Comparison of ENCODE assay signal across 15 cellular contexts in the genomic region with DNA sequence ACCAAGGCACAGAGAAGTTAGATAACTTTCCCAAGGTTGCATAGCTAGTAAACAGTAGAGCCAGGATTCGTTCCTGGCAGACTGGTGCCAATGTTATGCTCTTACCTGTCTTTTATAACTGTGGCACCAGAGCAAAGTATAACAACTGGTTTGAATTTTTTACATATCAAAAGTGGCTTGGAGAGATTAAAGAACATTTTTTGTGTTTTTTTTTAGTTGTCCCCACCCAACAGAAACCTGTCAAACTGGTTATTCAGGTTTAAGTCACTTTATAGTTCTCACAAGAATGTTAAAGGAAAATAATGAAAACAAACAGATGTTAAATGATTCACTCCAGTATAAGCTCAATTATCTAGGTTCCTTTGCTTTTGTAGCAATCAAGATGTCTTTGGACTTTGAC. TPM values are rescaled to one million over a fixed set of nuclear protein-coding genes. Genes with fewer than 3 reads are reported as not detected.
DNase-seq lines count a peak whose midpoint lies in the region; TF ChIP-seq lines count a peak whose summit lies in the region.
"Had no signal": no experiment of that assay in that cellular context is flagged by ENCODE, and none has a peak within 500 bp of the region (broad histone marks: within the 10 kb centered on the region; RNA-seq: fewer than 3 reads in every experiment).

No MANE protein-coding gene starts in this region.

- peak overlapping the region in 1 of 4 donors; percentile 1 for H3K4me3 ChIP-seq in Peyer's patch
- H3K4me3 ChIP-seq in smooth muscle cell: no peak overlapping the region
- H3K4me3 ChIP-seq: HAP-1, left ventricle myocardium inferior, SK-N-MC had no signal

- no peak for TF ChIP-seq RAD21 in Ishikawa (IDR thresholded peaks at IDR 0.05; ENCODE audit: low read depth)

- H3K36me3 ChIP-seq in Peyer's patch (no peaks in the 10 kb centered on the region), smooth muscle cell (ENCODE audit: low read depth) (no peaks in the 10 kb centered on the region)
- H3K36me3 ChIP-seq: brain microvascular endothelial cell, HAP-1, left ventricle myocardium inferior had no signal

- H3F3A ChIP-seq in smooth muscle cell (ENCODE audit: low read depth): no peaks in the 10 kb centered on the region

- TF ChIP-seq EP300 in Ishikawa (IDR thresholded peaks at IDR 0.05; ENCODE audit: borderline replicate concordance): peak; percentile 27; the same call in 1 of the 2 replicates

- peak overlapping the region in 3 of 4 donors; percentile 13 to 76 (median 49) for H3K27ac ChIP-seq in Peyer's patch
- H3K27ac ChIP-seq in smooth muscle cell (ENCODE audit: low read depth): peak overlapping the region; percentile 35
- H3K27ac ChIP-seq: brain microvascular endothelial cell, left ventricle myocardium inferior, SK-N-MC had no signal

- H3K27me3 ChIP-seq in Peyer's patch: no peaks in the 10 kb centered on the region
- H3K27me3 ChIP-seq in smooth muscle cell (ENCODE audit: low read depth): no peaks in the 10 kb centered on the region
- H3K27me3 ChIP-seq: brain microvascular endothelial cell had no signal

- H3K4me2 ChIP-seq in smooth muscle cell: no peak overlapping the region

- H3K4me1 ChIP-seq in Peyer's patch (no peaks in the 10 kb centered on the region), smooth muscle cell (ENCODE audit: low read depth) (no peaks in the 10 kb centered on the region)

- H2AFZ ChIP-seq in smooth muscle cell (ENCODE audit: low read depth): no peak overlapping the region

- in situ Hi-C loops in ACHN (cut with HindIII; ENCODE audit: low pct_ligation_motif_present, low pct_unique_long_range_greater_than_20kb, low sequenced_read_pairs) (no loop called here), GM13976 (cut with MboI; ENCODE audit: low sequenced_read_pairs, unreplicated experiment) (no loop called here)

- TF ChIP-seq CTCF in Peyer's patch (IDR thresholded peaks at IDR 0.05) (no peak), smooth muscle cell (IDR thresholded peaks at IDR 0.05; ENCODE audit: borderline replicate concordance, insufficient read depth, poor library complexity, severe bottlenecking) (no peak), GM13976 (IDR thresholded peaks at IDR 0.05; ENCODE audit: borderline replicate concordance, control extremely low read depth, extremely low read depth, insufficient read depth, missing control alignments) (no peak)

- no peak for DNase-seq in Peyer's patch
- DNase-seq in kidney tubule cell (ENCODE audit: low spot score): peak; percentile 54
- no peak for DNase-seq in smooth muscle cell (lab: John Stamatoyannopoulos, UW; ENCODE audit: unreplicated experiment)
- DNase-seq in putamen (ENCODE audit: low spot score): no peak
- no peak for DNase-seq in ACHN
- no peak for DNase-seq in GM13976 (ENCODE audit: low spot score)
- DNase-seq: activated naive CD4-positive, alpha-beta T cell; brain microvascular endothelial cell; left ventricle myocardium inferior; nephron progenitor cell; NK-92 treated with Interleukin-12 subunit alpha and Interleukin-12 subunit beta, amount 100 ng/mL, for 24 hours had no signal

- TF ChIP-seq POLR2A in Peyer's patch (IDR thresholded peaks at IDR 0.05): no peak

- H4K20me1 ChIP-seq in smooth muscle cell (ENCODE audit: low read depth): no peaks in the 10 kb centered on the region

- no peaks in the 10 kb centered on the region for H3K79me2 ChIP-seq in smooth muscle cell (ENCODE audit: low read depth)

- H3K9me3 ChIP-seq in Peyer's patch (peaks cover 0 to 11% (median 0%) of the 10 kb centered on the region in 4 donors), smooth muscle cell (replicated peaks; ENCODE audit: low read depth) (peaks cover 3% of the 10 kb centered on the region)

- no peak overlapping the region for H3K9ac ChIP-seq in smooth muscle cell (ENCODE audit: low read depth)

- 34% methylated on average over 1 of the region's 1 CpG for WGBS in smooth muscle cell (ENCODE audit: low lambda C conversion rate)

TF ChIP-seq in Ishikawa, 13 proteins besides CTCF, POLR2A, EP300 and RAD21:
- TF ChIP-seq NFIC (IDR thresholded peaks at IDR 0.05) (peak; percentile 46), FOXM1 (IDR thresholded peaks at IDR 0.05; ENCODE audit: borderline replicate concordance, low read depth) (peak; percentile 70; the same call in 1 of the 2 replicates), TEAD4 (IDR thresholded peaks at IDR 0.05) (peak; percentile 67; the same call in 1 of the 2 replicates)
- TF ChIP-seq, protein P1, sequence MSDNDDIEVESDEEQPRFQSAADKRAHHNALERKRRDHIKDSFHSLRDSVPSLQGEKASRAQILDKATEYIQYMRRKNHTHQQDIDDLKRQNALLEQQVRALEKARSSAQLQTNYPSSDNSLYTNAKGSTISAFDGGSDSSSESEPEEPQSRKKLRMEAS (IDR thresholded peaks at IDR 0.05): 0 out of 2 replicates have a peak, but pooled peaks have one; percentile 25
- TF ChIP-seq, protein P2, sequence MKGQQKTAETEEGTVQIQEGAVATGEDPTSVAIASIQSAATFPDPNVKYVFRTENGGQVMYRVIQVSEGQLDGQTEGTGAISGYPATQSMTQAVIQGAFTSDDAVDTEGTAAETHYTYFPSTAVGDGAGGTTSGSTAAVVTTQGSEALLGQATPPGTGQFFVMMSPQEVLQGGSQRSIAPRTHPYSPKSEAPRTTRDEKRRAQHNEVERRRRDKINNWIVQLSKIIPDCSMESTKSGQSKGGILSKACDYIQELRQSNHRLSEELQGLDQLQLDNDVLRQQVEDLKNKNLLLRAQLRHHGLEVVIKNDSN (IDR thresholded peaks at IDR 0.05): no peak

RNA-seq across cellular contexts. Expression of a gene that starts 15.6 kb away (rescaled TPM):
- 10 to 100 TPM in 1 of 4 donors, 1 to 10 TPM in 2, under 1 TPM in 1; 0.83 to 13.9 (median 7.6) TPM for total RNA-seq in Peyer's patch
- 0.63 and 1.8 TPM in 2 replicates for total RNA-seq in smooth muscle cell
- polyA plus RNA-seq in smooth muscle cell: 0.73 and 3.5 TPM in 2 replicates
- total RNA-seq: glomerular endothelial cell had no signal

RNA-seq across cellular contexts. Expression of a gene that starts 22.3 kb away (rescaled TPM):
- total RNA-seq in Peyer's patch (100 to 1,000 TPM in 3 of 4 donors, 10 to 100 TPM in 1; 40.4 to 225 (median 170) TPM), smooth muscle cell (266 and 270 TPM in 2 replicates)
- polyA plus RNA-seq in smooth muscle cell: 160 and 162 TPM in 2 replicates
